Comparison of ENCODE assay signal across 18 cellular contexts in the genomic region with DNA sequence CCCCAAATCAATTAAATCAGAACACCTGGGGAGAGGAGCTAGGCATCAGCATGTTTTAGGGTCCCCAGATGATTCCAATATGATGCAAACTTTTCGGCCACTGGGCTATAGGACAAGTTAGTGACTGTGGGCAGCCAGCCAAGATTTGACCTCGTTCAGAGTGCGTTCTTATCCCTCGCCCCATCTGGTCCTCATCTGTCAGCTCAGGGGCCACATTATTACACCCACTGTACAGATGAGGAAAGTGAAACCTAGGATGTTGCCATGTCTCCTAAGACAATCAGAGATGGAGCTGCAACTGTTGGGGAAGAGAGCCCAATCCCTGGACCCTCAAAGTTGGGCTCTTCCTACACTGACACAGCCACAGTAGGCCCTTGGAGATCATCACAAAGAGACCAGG.
DNase-seq lines count a peak whose midpoint lies in the region; ATAC-seq, FAIRE-seq and TF ChIP-seq lines count a peak whose summit lies in the region.
"Had no signal": no experiment of that assay in that cellular context is flagged by ENCODE, and none has a peak within 500 bp of the region (broad histone marks: within the 10 kb centered on the region; RNA-seq: fewer than 3 reads in every experiment).

No MANE protein-coding gene starts in this region.

- H3K27ac Mint-ChIP-seq in dendritic cell treated with granulocyte-macrophage colony-stimulating factor and Interleukin-4, amounts not matched to agents 40 ng/mL and 50 ng/mL, for 4 days: peak overlapping the region; percentile 49
- H3K27ac Mint-ChIP-seq in stimulated activated naive B cell treated with anti-CD40 and anti-IgM and Interleukin-4, amounts not matched to agents 10 μg/mL and 1 μg/mL and 100 μg/mL, for 72 hours: peak overlapping the region; percentile 43
- H3K27ac Mint-ChIP-seq: CD4-positive, alpha-beta T cell; GM23338; H9 had no signal

- H4K20me1 ChIP-seq in IMR-90 (ENCODE audit: insufficient read depth, low read length): no peaks in the 10 kb centered on the region

- no peak overlapping the region for H2BK120ac ChIP-seq in IMR-90 (ENCODE audit: low read depth, low read length)

- no peak overlapping the region for H3K9ac ChIP-seq in IMR-90 (ENCODE audit: low read depth, low read length)
- H3K9ac ChIP-seq: BLaER1 treated with 17β-estradiol and CSF1 and Interleukin-3, amounts not matched to agents 10 nM and 100 nM had no signal

- no peak overlapping the region for H4K91ac ChIP-seq in IMR-90 (ENCODE audit: insufficient read depth, low read depth, low read length)

- no peak for TF ChIP-seq POLR2A in IMR-90 (IDR thresholded peaks at IDR 0.05; ENCODE audit: low read depth, low read length)
- no peak for TF ChIP-seq POLR2A in H54 (IDR thresholded peaks at IDR 0.05; ENCODE audit: low read depth, low read length)
- no peak for TF ChIP-seq POLR2A in transverse colon (IDR thresholded peaks at IDR 0.05)

- dilution Hi-C loops in IMR-90 (cut with HindIII; ENCODE audit: low sequenced_read_pairs, unreplicated experiment): no loop called here

- in situ Hi-C loops in IMR-90 (cut with MboI; ENCODE audit: low sequenced_read_pairs): no loop called here
- in situ Hi-C loops in transverse colon (cut with MboI; ENCODE audit: low pct_ligation_motif_present in 1 of 4, low pct_unique_long_range_greater_than_20kb in 1 of 4, low sequenced_read_pairs in 3 of 4): no loop called here

- TF ChIP-seq RAD21 in IMR-90 (IDR thresholded peaks at IDR 0.05; ENCODE audit: low read length): no peak

- no peak overlapping the region for H3K4me2 ChIP-seq in IMR-90 (ENCODE audit: low read depth, low read length)
- H3K4me2 ChIP-seq: GM23338 had no signal

- no peaks in the 10 kb centered on the region for H3K9me3 ChIP-seq in IMR-90 (ENCODE audit: control insufficient read depth, insufficient read depth, low read length)
- no peaks in the 10 kb centered on the region for H3K9me3 ChIP-seq in transverse colon
- H3K9me3 ChIP-seq: BLaER1 treated with 17β-estradiol and CSF1 and Interleukin-3, amounts not matched to agents 10 nM and 100 nM had no signal

- no peak overlapping the region for H2BK15ac ChIP-seq in IMR-90 (ENCODE audit: low read depth, low read length)

- H3K27me3 ChIP-seq in IMR-90 (ENCODE audit: control insufficient read depth, insufficient read depth, low read length) (no peaks in the 10 kb centered on the region), transverse colon (no peaks in the 10 kb centered on the region)

- H3K23ac ChIP-seq in IMR-90 (ENCODE audit: low read depth, low read length): no peak overlapping the region

- no peak overlapping the region for H2BK20ac ChIP-seq in IMR-90 (ENCODE audit: low read depth, low read length)

- intact Hi-C loops in IMR-90 (cut with micrococcal nuclease) (no loop called here), transverse colon (cut with DNase I; ENCODE audit: low total_unique reads) (no loop called here)
- intact Hi-C loops in dendritic cell treated with granulocyte-macrophage colony-stimulating factor and Interleukin-4, amounts not matched to agents 40 ng/mL and 50 ng/mL, for 4 days (cut with micrococcal nuclease): no loop called here

- H2AFZ ChIP-seq in IMR-90 (replicated peaks; ENCODE audit: low read length, poor library complexity): no peak overlapping the region
- H2AFZ ChIP-seq: GM23338 had no signal

- no peak overlapping the region for H4K8ac ChIP-seq in IMR-90 (ENCODE audit: low read depth in 2 of 2, low read length in 2 of 2)

- H2BK5ac ChIP-seq in IMR-90 (ENCODE audit: low read depth, low read length, poor library complexity, severe bottlenecking): no peak overlapping the region

- no peaks in the 10 kb centered on the region for H3K36me3 Mint-ChIP-seq in dendritic cell treated with granulocyte-macrophage colony-stimulating factor and Interleukin-4, amounts not matched to agents 40 ng/mL and 50 ng/mL, for 4 days (ENCODE audit: low read depth)
- H3K36me3 Mint-ChIP-seq in stimulated activated naive B cell treated with anti-CD40 and anti-IgM and Interleukin-4, amounts not matched to agents 10 μg/mL and 1 μg/mL and 100 μg/mL, for 72 hours: no peaks in the 10 kb centered on the region

- H3K4me3 Mint-ChIP-seq in dendritic cell treated with granulocyte-macrophage colony-stimulating factor and Interleukin-4, amounts not matched to agents 40 ng/mL and 50 ng/mL, for 4 days: no peak overlapping the region
- H3K4me3 Mint-ChIP-seq in stimulated activated naive B cell treated with anti-CD40 and anti-IgM and Interleukin-4, amounts not matched to agents 10 μg/mL and 1 μg/mL and 100 μg/mL, for 72 hours: no peak overlapping the region
- H3K4me3 Mint-ChIP-seq: CD4-positive, alpha-beta T cell; GM23338; H9 had no signal

- peak overlapping the region; percentile 21; the same call in 1 of the 2 replicates for H2AK5ac ChIP-seq in IMR-90 (ENCODE audit: low read depth, low read length)

- TF ChIP-seq CTCF in IMR-90 (conservative IDR thresholded peaks at IDR 0.05; ENCODE audit: low read depth, low read length) (no peak), transverse colon (IDR thresholded peaks at IDR 0.05) (no peak)

- H3K14ac ChIP-seq in IMR-90 (replicated peaks; ENCODE audit: low read depth, low read length): no peak overlapping the region

- no TSS peak for BruUV-seq in IMR-90 (replicated peaks; lab: Mats Ljungman, UMichigan)

- no peaks in the 10 kb centered on the region for H3K9me1 ChIP-seq in IMR-90 (ENCODE audit: insufficient read depth, low read length)

- no peak overlapping the region for H2AK9ac ChIP-seq in IMR-90 (replicated peaks; ENCODE audit: low read depth, low read length, poor library complexity)

- H3K27ac ChIP-seq in IMR-90 (ENCODE audit: insufficient read depth, low read length) (no peak overlapping the region), transverse colon (peak overlapping the region in 2 of 4 donors; percentile 58 to 66)
- H3K27ac ChIP-seq: BLaER1 treated with 17β-estradiol and CSF1 and Interleukin-3, amounts not matched to agents 10 nM and 100 nM had no signal

- no peak overlapping the region; the same call in 1 of the 2 replicates for H3K4ac ChIP-seq in IMR-90 (ENCODE audit: low read depth, low read length)

- DNase-seq in IMR-90 (no peak), NCI-H82 treated with DMSO at 0.1 percent for 48 hours (lab: John Stamatoyannopoulos, UW; ENCODE audit: unreplicated experiment) (peak; percentile 25), H54 (ENCODE audit: insufficient read length, low spot score) (no peak), transverse colon (no peak)
- no peak for DNase-seq in stimulated activated naive B cell treated with anti-CD40 and anti-IgM and Interleukin-4, amounts not matched to agents 10 μg/mL and 1 μg/mL and 100 μg/mL, for 72 hours
- DNase-seq in activated CD4-positive, alpha-beta T cell treated with anti-CD3 and anti-CD28 coated beads, Interleukin-2, amount 50 U/mL, for 4 hours: no peak
- DNase-seq: 8988T; ACHN; Calu3; CD4-positive, alpha-beta T cell; DMS 273 treated with DMSO at 0.1 percent for 48 hours; H9 had no signal

- H3K4me1 ChIP-seq in IMR-90 (ENCODE audit: control insufficient read depth, insufficient read depth, low read length) (peaks cover 7% of the 10 kb centered on the region), transverse colon (peaks cover 3 to 8% (median 6%) of the 10 kb centered on the region in 4 donors)

- POLR2A ChIA-PET in IMR-90 (lab: Charles Lee; ENCODE audit: unreplicated experiment): interaction anchor here (0.7 kb wide), 1 partner anchor 13 kb away, joined by 3 read pairs; no protein-coding TSS in a partner anchor

- no peaks in the 10 kb centered on the region for H3K9me3 Mint-ChIP-seq in dendritic cell treated with granulocyte-macrophage colony-stimulating factor and Interleukin-4, amounts not matched to agents 40 ng/mL and 50 ng/mL, for 4 days
- no peaks in the 10 kb centered on the region for H3K9me3 Mint-ChIP-seq in stimulated activated naive B cell treated with anti-CD40 and anti-IgM and Interleukin-4, amounts not matched to agents 10 μg/mL and 1 μg/mL and 100 μg/mL, for 72 hours
- H3K9me3 Mint-ChIP-seq: CD4-positive, alpha-beta T cell; GM23338; H9 had no signal

- ATAC-seq in IMR-90 (ENCODE audit: low read depth) (no peak), GM21528 (IDR thresholded peaks at IDR 0.05; ENCODE audit: low FRiP score, unreplicated experiment) (no peak)
- no peak for ATAC-seq in stimulated activated naive B cell treated with anti-CD40 and anti-IgM and Interleukin-4, amounts not matched to agents 10 μg/mL and 1 μg/mL and 100 μg/mL, for 72 hours (replicated peaks)
- ATAC-seq: GM12878, GM23338 had no signal

- no peak overlapping the region for H3K18ac ChIP-seq in IMR-90 (ENCODE audit: low read depth, low read length)

- H3K56ac ChIP-seq in IMR-90 (ENCODE audit: extremely low read depth, insufficient read depth, low read length): no peak overlapping the region

- peaks cover 27% of the 10 kb centered on the region for H3K4me1 Mint-ChIP-seq in dendritic cell treated with granulocyte-macrophage colony-stimulating factor and Interleukin-4, amounts not matched to agents 40 ng/mL and 50 ng/mL, for 4 days (ENCODE audit: low read depth)
- H3K4me1 Mint-ChIP-seq in stimulated activated naive B cell treated with anti-CD40 and anti-IgM and Interleukin-4, amounts not matched to agents 10 μg/mL and 1 μg/mL and 100 μg/mL, for 72 hours: no peaks in the 10 kb centered on the region

- TF ChIP-seq EP300 in transverse colon (IDR thresholded peaks at IDR 0.05; ENCODE audit: low read depth): no peak

- H3K79me1 ChIP-seq in IMR-90 (ENCODE audit: low read depth in 1 of 2, low read length in 2 of 2): no peaks in the 10 kb centered on the region

- H4K5ac ChIP-seq in IMR-90 (ENCODE audit: low read depth, low read length): no peak overlapping the region

- H3K4me3 ChIP-seq in IMR-90 (ENCODE audit: insufficient read depth, low read depth, low read length) (no peak overlapping the region), transverse colon (no peak overlapping the region)
- H3K4me3 ChIP-seq: BLaER1 treated with 17β-estradiol and CSF1 and Interleukin-3, amounts not matched to agents 10 nM and 100 nM; GM12878; GM23338 had no signal

- no peak for FAIRE-seq in H54 (lab: Jason Lieb, UNC)
- FAIRE-seq: GM12878, GM18507 had no signal

- H3K27me3 Mint-ChIP-seq in dendritic cell treated with granulocyte-macrophage colony-stimulating factor and Interleukin-4, amounts not matched to agents 40 ng/mL and 50 ng/mL, for 4 days: peaks cover 60% of the 10 kb centered on the region
- peaks cover 30 to 35% of the 10 kb centered on the region in 2 donors for H3K27me3 Mint-ChIP-seq in stimulated activated naive B cell treated with anti-CD40 and anti-IgM and Interleukin-4, amounts not matched to agents 10 μg/mL and 1 μg/mL and 100 μg/mL, for 72 hours
- H3K27me3 Mint-ChIP-seq: CD4-positive, alpha-beta T cell had no signal

- no peaks in the 10 kb centered on the region for H3K36me3 ChIP-seq in IMR-90 (ENCODE audit: control insufficient read depth, insufficient read depth, low read length)
- H3K36me3 ChIP-seq in transverse colon: no peaks in the 10 kb centered on the region
- H3K36me3 ChIP-seq: BLaER1 treated with 17β-estradiol and CSF1 and Interleukin-3, amounts not matched to agents 10 nM and 100 nM had no signal

- CTCF ChIA-PET in IMR-90 (lab: Yijun Ruan, JAX): no interaction called here

- WGBS in IMR-90 (ENCODE audit: extremely low coverage in 2 of 2, insufficient read length in 1 of 2), 2 experiments: no CpG with 5 or more reads among the region's 4 CpGs
- WGBS in transverse colon (ENCODE audit: low coverage in 1 of 2), 2 donors: 66% methylated on average over 4 of the region's 4 CpGs; no CpG with 5 or more reads in 1 of the 2 donors

TF ChIP-seq in IMR-90, 13 proteins besides CTCF, POLR2A, EP300 and RAD21 (continues in another document):
- TF ChIP-seq RCOR1 (IDR thresholded peaks at IDR 0.05; ENCODE audit: insufficient replicate concordance, low read length): no peak
